Comparison of ENCODE assay signal across 35 cellular contexts in genomic region chr19:13363235-13363634, GRCh38.
"Had no signal": no experiment of that assay in that cellular context is flagged by ENCODE, and none has a peak within 500 bp of the region (broad histone marks: within the 10 kb centered on the region; RNA-seq: fewer than 3 reads in every experiment).

No MANE protein-coding gene starts in this region.

- H3K9me3 ChIP-seq: body of pancreas had no signal

- H3K27ac Mint-ChIP-seq: activated CD4-positive, alpha-beta memory T cell treated with anti-CD3 and anti-CD28 coated beads, Interleukin-2, amount 10 ng/mL, durations not matched to agents 7 days and 5 days; activated CD4-positive, alpha-beta T cell treated with anti-CD3 and anti-CD28 coated beads for 36 hours; activated CD4-positive, alpha-beta T cell treated with anti-CD3 and anti-CD28 coated beads, Interleukin-2, amount 10 ng/mL, durations not matched to agents 7 days and 5 days; activated CD8-positive, alpha-beta memory T cell treated with anti-CD3 and anti-CD28 coated beads, Interleukin-2, amount 10 ng/mL, durations not matched to agents 7 days and 5 days; activated CD8-positive, alpha-beta T cell treated with anti-CD3 and anti-CD28 coated beads, Interleukin-2, amount 10 ng/mL, durations not matched to agents 7 days and 5 days; activated naive CD4-positive, alpha-beta T cell treated with anti-CD3 and anti-CD28 coated beads, Interleukin-2, amount 10 ng/mL, durations not matched to agents 7 days and 5 days; activated naive CD4-positive, alpha-beta T cell treated with anti-CD3 and anti-CD28 coated beads, Interleukin-2, amount 50 U/mL, for 24 hours; activated naive CD8-positive, alpha-beta T cell; activated naive CD8-positive, alpha-beta T cell treated with anti-CD3 and anti-CD28 coated beads, Interleukin-2, amount 10 ng/mL, durations not matched to agents 7 days and 5 days; activated naive CD8-positive, alpha-beta T cell treated with anti-CD3 and anti-CD28 coated beads, Interleukin-2, amount 50 U/mL, for 24 hours; activated T-cell treated with anti-CD3 and anti-CD28 coated beads, Interleukin-2, amount 50 U/mL, for 24 hours; activated T-helper 2 cell treated with anti-CD3 and anti-CD28 coated beads, Interferon-gamma antibody, Interleukin-2, Interleukin-4, amounts not matched to agents 10 μg/mL and 5 μg/mL and 100 μg/mL, durations not matched to agents 14 hours and 24 hours and 36 hours; T-helper 1 cell treated with Interleukin-12 subunit alpha and Interleukin-12 subunit beta and Interleukin-4 antibody, amounts not matched to agents 30 μg/mL and 1 μg/mL, for 36 hours; T-helper 2 cell treated with Interferon-gamma antibody and Interleukin-4, amounts not matched to agents 5 μg/mL and 100 μg/mL, for 36 hours had no signal

- ATAC-seq: activated CD4-positive, alpha-beta T cell treated with anti-CD3 and anti-CD28 coated beads for 36 hours; activated CD4-positive, CD25-positive, alpha-beta regulatory T cell treated with anti-CD3 and anti-CD28 coated beads, Interleukin-2, amount 50 U/mL, for 24 hours; activated CD8-positive, alpha-beta memory T cell treated with anti-CD3 and anti-CD28 coated beads, Interleukin-2, amount 10 ng/mL, durations not matched to agents 7 days and 5 days; activated CD8-positive, alpha-beta T cell treated with anti-CD3 and anti-CD28 coated beads, Interleukin-2, amount 10 ng/mL, durations not matched to agents 7 days and 5 days; activated naive CD8-positive, alpha-beta T cell treated with anti-CD3 and anti-CD28 coated beads, Interleukin-2, amount 50 U/mL, for 24 hours; body of pancreas had no signal

- H3K27ac ChIP-seq: body of pancreas, brain microvascular endothelial cell, breast epithelium, WERI-Rb-1 had no signal

- H3K4me1 ChIP-seq: body of pancreas, breast epithelium had no signal

- H3K4me1 Mint-ChIP-seq: activated CD4-positive, alpha-beta memory T cell treated with anti-CD3 and anti-CD28 coated beads, Interleukin-2, amount 10 ng/mL, durations not matched to agents 7 days and 5 days; activated CD4-positive, alpha-beta T cell treated with anti-CD3 and anti-CD28 coated beads for 36 hours; activated CD4-positive, alpha-beta T cell treated with anti-CD3 and anti-CD28 coated beads, Interleukin-2, amount 10 ng/mL, durations not matched to agents 7 days and 5 days; activated CD8-positive, alpha-beta memory T cell treated with anti-CD3 and anti-CD28 coated beads, Interleukin-2, amount 10 ng/mL, durations not matched to agents 7 days and 5 days; activated naive CD4-positive, alpha-beta T cell treated with anti-CD3 and anti-CD28 coated beads, Interleukin-2, amount 10 ng/mL, durations not matched to agents 7 days and 5 days; activated naive CD4-positive, alpha-beta T cell treated with anti-CD3 and anti-CD28 coated beads, Interleukin-2, amount 50 U/mL, for 24 hours; activated naive CD8-positive, alpha-beta T cell treated with anti-CD3 and anti-CD28 coated beads, Interleukin-2, amount 10 ng/mL, durations not matched to agents 7 days and 5 days; activated naive CD8-positive, alpha-beta T cell treated with anti-CD3 and anti-CD28 coated beads, Interleukin-2, amount 50 U/mL, for 24 hours had no signal

- DNase-seq: activated CD4-positive, alpha-beta memory T cell treated with anti-CD3 and anti-CD28 coated beads, Interleukin-2, amount 10 ng/mL, durations not matched to agents 7 days and 5 days; activated CD4-positive, alpha-beta T cell treated with anti-CD3 and anti-CD28 coated beads for 1 hour; activated CD4-positive, alpha-beta T cell treated with anti-CD3 and anti-CD28 coated beads for 36 hours; activated CD4-positive, alpha-beta T cell treated with anti-CD3 and anti-CD28 coated beads for 48 hours; activated CD4-positive, alpha-beta T cell treated with anti-CD3 and anti-CD28 coated beads, Interleukin-2, amount 10 ng/mL, durations not matched to agents 7 days and 5 days; activated CD4-positive, alpha-beta T cell treated with anti-CD3 and anti-CD28 coated beads, Interleukin-2, amount 50 U/mL, for 48 hours; activated CD4-positive, CD25-positive, alpha-beta regulatory T cell; activated CD8-positive, alpha-beta memory T cell treated with anti-CD3 and anti-CD28 coated beads for 24 hours; activated CD8-positive, alpha-beta memory T cell treated with anti-CD3 and anti-CD28 coated beads, Interleukin-2, amount 10 ng/mL, durations not matched to agents 7 days and 5 days; activated CD8-positive, alpha-beta memory T cell treated with anti-CD3 and anti-CD28 coated beads, Interleukin-2, amount 50 U/mL, for 48 hours; activated CD8-positive, alpha-beta T cell treated with anti-CD3 and anti-CD28 coated beads, Interleukin-2, amount 10 ng/mL, durations not matched to agents 7 days and 5 days; activated effector memory CD4-positive, alpha-beta T cell treated with Interleukin-2 at 50 U/mL for 16 hours; activated gamma-delta T cell; activated naive CD4-positive, alpha-beta T cell treated with anti-CD3 and anti-CD28 coated beads, Interleukin-2, amount 10 ng/mL, durations not matched to agents 7 days and 5 days; activated naive CD4-positive, alpha-beta T cell treated with Interleukin-2 at 50 U/mL for 16 hours; activated naive CD8-positive, alpha-beta T cell treated with anti-CD3 and anti-CD28 coated beads, Interleukin-2, amount 10 ng/mL, durations not matched to agents 7 days and 5 days; activated naive CD8-positive, alpha-beta T cell treated with anti-CD3 and anti-CD28 coated beads, Interleukin-2, amount 50 U/mL, for 24 hours; activated T-cell treated with anti-CD3 and anti-CD28 coated beads, Interleukin-2, amount 50 U/mL, for 24 hours; activated T-cell treated with anti-CD3 and anti-CD28 coated beads, Interleukin-2, amount 50 U/mL, for 48 hours; aorta; body of pancreas; brain microvascular endothelial cell; central memory CD4-positive, alpha-beta T cell; T-helper 1 cell; T-helper 2 cell; T-helper 9 cell; WERI-Rb-1 had no signal

- H3K27me3 ChIP-seq: body of pancreas, brain microvascular endothelial cell had no signal

- H3K4me3 Mint-ChIP-seq: activated CD4-positive, alpha-beta memory T cell treated with anti-CD3 and anti-CD28 coated beads, Interleukin-2, amount 10 ng/mL, durations not matched to agents 7 days and 5 days; activated CD4-positive, alpha-beta T cell treated with anti-CD3 and anti-CD28 coated beads for 36 hours; activated CD4-positive, alpha-beta T cell treated with anti-CD3 and anti-CD28 coated beads, Interleukin-2, amount 10 ng/mL, durations not matched to agents 7 days and 5 days; activated CD8-positive, alpha-beta memory T cell treated with anti-CD3 and anti-CD28 coated beads, Interleukin-2, amount 10 ng/mL, durations not matched to agents 7 days and 5 days; activated CD8-positive, alpha-beta T cell treated with anti-CD3 and anti-CD28 coated beads, Interleukin-2, amount 10 ng/mL, durations not matched to agents 7 days and 5 days; activated naive CD4-positive, alpha-beta T cell treated with anti-CD3 and anti-CD28 coated beads, Interleukin-2, amount 10 ng/mL, durations not matched to agents 7 days and 5 days; activated naive CD4-positive, alpha-beta T cell treated with anti-CD3 and anti-CD28 coated beads, Interleukin-2, amount 50 U/mL, for 24 hours; activated naive CD8-positive, alpha-beta T cell; activated naive CD8-positive, alpha-beta T cell treated with anti-CD3 and anti-CD28 coated beads, Interleukin-2, amount 10 ng/mL, durations not matched to agents 7 days and 5 days; activated naive CD8-positive, alpha-beta T cell treated with anti-CD3 and anti-CD28 coated beads, Interleukin-2, amount 50 U/mL, for 24 hours; activated T-cell treated with anti-CD3 and anti-CD28 coated beads, Interleukin-2, amount 50 U/mL, for 24 hours; T-helper 1 cell treated with Interleukin-12 subunit alpha and Interleukin-12 subunit beta and Interleukin-4 antibody, amounts not matched to agents 30 μg/mL and 1 μg/mL, for 36 hours; T-helper 2 cell treated with Interferon-gamma antibody and Interleukin-4, amounts not matched to agents 5 μg/mL and 100 μg/mL, for 36 hours; WTC11 had no signal

- H3K9me3 Mint-ChIP-seq: activated CD4-positive, alpha-beta memory T cell treated with anti-CD3 and anti-CD28 coated beads, Interleukin-2, amount 10 ng/mL, durations not matched to agents 7 days and 5 days; activated naive CD4-positive, alpha-beta T cell treated with anti-CD3 and anti-CD28 coated beads, Interleukin-2, amount 50 U/mL, for 24 hours; activated T-cell treated with anti-CD3 and anti-CD28 coated beads, Interleukin-2, amount 50 U/mL, for 24 hours had no signal

- H3K36me3 ChIP-seq: brain microvascular endothelial cell, breast epithelium, WERI-Rb-1 had no signal

- H3K4me3 ChIP-seq: body of pancreas, breast epithelium had no signal

- H3K36me3 Mint-ChIP-seq: activated CD8-positive, alpha-beta memory T cell treated with anti-CD3 and anti-CD28 coated beads, Interleukin-2, amount 10 ng/mL, durations not matched to agents 7 days and 5 days; activated naive CD4-positive, alpha-beta T cell treated with anti-CD3 and anti-CD28 coated beads, Interleukin-2, amount 10 ng/mL, durations not matched to agents 7 days and 5 days; activated naive CD4-positive, alpha-beta T cell treated with anti-CD3 and anti-CD28 coated beads, Interleukin-2, amount 50 U/mL, for 24 hours; activated naive CD8-positive, alpha-beta T cell treated with anti-CD3 and anti-CD28 coated beads, Interleukin-2, amount 10 ng/mL, durations not matched to agents 7 days and 5 days had no signal
